Comparison of ENCODE assay signal across 23 cellular contexts in genomic region chr12:124665516-124665915, GRCh38.
DNase-seq lines count a peak whose midpoint lies in the region; ATAC-seq and TF ChIP-seq lines count a peak whose summit lies in the region.
"Had no signal": no experiment of that assay in that cellular context is flagged by ENCODE, and none has a peak within 500 bp of the region (broad histone marks: within the 10 kb centered on the region; RNA-seq: fewer than 3 reads in every experiment).

No MANE protein-coding gene starts in this region.

- H3K4me3 Mint-ChIP-seq in HFFc6 (no peak overlapping the region), type B pancreatic cell (no peak overlapping the region)
- H3K4me3 Mint-ChIP-seq: activated CD8-positive, alpha-beta T cell treated with anti-CD3 and anti-CD28 coated beads, Interleukin-2, amount 10 ng/mL, durations not matched to agents 7 days and 5 days; activated T-cell treated with anti-CD3 and anti-CD28 coated beads, Interleukin-2, amount 50 U/mL, for 24 hours; effector memory CD8-positive, alpha-beta T cell had no signal

- ATAC-seq in lung (ENCODE audit: insufficient read depth, low FRiP score) (no peak), HG03571 (IDR thresholded peaks at IDR 0.05; ENCODE audit: unreplicated experiment) (no peak)
- ATAC-seq: activated CD8-positive, alpha-beta T cell treated with anti-CD3 and anti-CD28 coated beads, Interleukin-2, amount 10 ng/mL, durations not matched to agents 7 days and 5 days; effector memory CD8-positive, alpha-beta T cell; heart left ventricle had no signal

- WGBS in lung, 2 donors: 81 to 96% methylated on average over 2 of the region's 2 CpGs

- H3K27me3 ChIP-seq in lung (ENCODE audit: control insufficient read depth, insufficient read depth): no peaks in the 10 kb centered on the region
- H3K27me3 ChIP-seq: esophagus squamous epithelium, heart left ventricle, right atrium auricular region, suprapubic skin had no signal

- in situ Hi-C loops in GM13976 (cut with MboI; ENCODE audit: low sequenced_read_pairs, unreplicated experiment): no loop called here

- no peak overlapping the region for H3K4me3 ChIP-seq in cardiac fibroblast (replicated peaks in 1 of 2; ENCODE audit: low read depth in 2 of 2, low read length in 2 of 2)
- H3K4me3 ChIP-seq in lung: no peak overlapping the region
- H3K4me3 ChIP-seq: esophagus squamous epithelium, heart left ventricle, right atrium auricular region, suprapubic skin had no signal

- H3K9me3 ChIP-seq in lung (ENCODE audit: control insufficient read depth in 2 of 2, insufficient read depth in 1 of 2, low read length in 1 of 2): peaks cover 0 to 4% of the 10 kb centered on the region in 2 donors

- H3K4me1 Mint-ChIP-seq in HFFc6 (ENCODE audit: low read depth): peaks cover 27% of the 10 kb centered on the region
- peaks cover 39% of the 10 kb centered on the region for H3K4me1 Mint-ChIP-seq in type B pancreatic cell (ENCODE audit: unreplicated experiment)

- peak overlapping the region in 1 of 2 donors; percentile 76 for H3K27ac ChIP-seq in lung (ENCODE audit: low read depth in 1 of 2, low read length in 1 of 2)
- H3K27ac ChIP-seq: esophagus squamous epithelium, heart left ventricle, right atrium auricular region, RWPE1, suprapubic skin had no signal

- peak overlapping the region; percentile 12; the same call in 1 of the 2 replicates for H3K27ac Mint-ChIP-seq in HFFc6
- peak overlapping the region; percentile 1 for H3K27ac Mint-ChIP-seq in type B pancreatic cell
- H3K27ac Mint-ChIP-seq: activated CD8-positive, alpha-beta T cell treated with anti-CD3 and anti-CD28 coated beads, Interleukin-2, amount 10 ng/mL, durations not matched to agents 7 days and 5 days; activated T-cell treated with anti-CD3 and anti-CD28 coated beads, Interleukin-2, amount 50 U/mL, for 24 hours; effector memory CD8-positive, alpha-beta T cell had no signal

- peak; percentile 26 for DNase-seq in HFFc6
- DNase-seq in cardiac fibroblast (ENCODE audit: low read depth in 2 of 2): peak; percentile 57 to 58
- peak; percentile 63 for DNase-seq in lung (ENCODE audit: low spot score)
- DNase-seq in type B pancreatic cell (ENCODE audit: extremely low spot score, unreplicated experiment): no peak
- no peak for DNase-seq in superior temporal gyrus (ENCODE audit: extremely low spot score)
- DNase-seq in GM13976 (ENCODE audit: low spot score): no peak
- DNase-seq: activated CD8-positive, alpha-beta T cell treated with anti-CD3 and anti-CD28 coated beads, Interleukin-2, amount 10 ng/mL, durations not matched to agents 7 days and 5 days; activated naive CD4-positive, alpha-beta T cell treated with Interleukin-2 at 50 U/mL for 16 hours; activated T-cell treated with anti-CD3 and anti-CD28 coated beads, Interleukin-2, amount 50 U/mL, for 24 hours; anterior cingulate cortex; cerebellar nuclear complex; DMS79 treated with DMSO at 0.1 percent for 48 hours; effector memory CD8-positive, alpha-beta T cell; esophagus squamous epithelium; heart left ventricle; NCI-H1105 treated with DMSO at 0.1 percent for 48 hours; NCI-H510A treated with DMSO at 0.1 percent for 48 hours; nucleus accumbens; stimulated activated CD4-positive, alpha-beta T cell treated with anti-CD3 and anti-CD28 coated beads, Interleukin-15, amount 100 ng/mL, for 24 hours had no signal

- H3K27me3 Mint-ChIP-seq in HFFc6 (ENCODE audit: insufficient read depth) (peaks cover 5% of the 10 kb centered on the region; the same call in 1 of the 2 replicates), type B pancreatic cell (no peaks in the 10 kb centered on the region)
- H3K27me3 Mint-ChIP-seq: activated T-cell treated with anti-CD3 and anti-CD28 coated beads, Interleukin-2, amount 50 U/mL, for 24 hours had no signal

- H3K36me3 Mint-ChIP-seq in HFFc6 (ENCODE audit: low read depth) (peaks cover 4% of the 10 kb centered on the region; the same call in 1 of the 2 replicates), type B pancreatic cell (peaks cover 4% of the 10 kb centered on the region)

- peaks cover 0 to 6% of the 10 kb centered on the region in 2 donors for H3K4me1 ChIP-seq in lung (ENCODE audit: control insufficient read depth in 2 of 2, insufficient read depth in 2 of 2, low read length in 2 of 2)

- no peaks in the 10 kb centered on the region for H3K36me3 ChIP-seq in lung (ENCODE audit: control insufficient read depth in 2 of 2, insufficient read depth in 2 of 2, low read length in 2 of 2)
- H3K36me3 ChIP-seq: esophagus squamous epithelium, heart left ventricle, right atrium auricular region, suprapubic skin had no signal

- H3K9me3 Mint-ChIP-seq in HFFc6 (peaks cover 4% of the 10 kb centered on the region), type B pancreatic cell (peaks cover 5% of the 10 kb centered on the region)

- TF ChIP-seq CTCF in HFFc6 (IDR thresholded peaks at IDR 0.05): no peak
- no peak for TF ChIP-seq CTCF in cardiac fibroblast (IDR thresholded peaks at IDR 0.05; ENCODE audit: low read depth, low read length)
- no peak for TF ChIP-seq CTCF in lung (IDR thresholded peaks at IDR 0.05; ENCODE audit: control extremely low read depth, extremely low read depth)
- no peak for TF ChIP-seq CTCF in type B pancreatic cell (conservative IDR thresholded peaks at IDR 0.05)
- TF ChIP-seq CTCF in GM13976 (IDR thresholded peaks at IDR 0.05; ENCODE audit: borderline replicate concordance, control extremely low read depth, extremely low read depth, insufficient read depth, missing control alignments): no peak

Comparison
In these comparisons a context has a peak if more than half of its experiments do, and no peak if none do; other contexts are left out.
1. DNase-seq: peak in HFFc6 (single experiment), cardiac fibroblast (2 of 2) and lung (single experiment); none in type B pancreatic cell (single experiment), superior temporal gyrus (single experiment) and GM13976 (single experiment).